8 cellular contexts compared by ENCODE assay signal in genomic region chr5:82365744-82366228, GRCh38.
A peak's percentile ranks its signal among the peaks of the same experiment; 100 is the strongest.
DNase-seq lines count a peak whose midpoint lies in the region; ATAC-seq and TF ChIP-seq lines count a peak whose summit lies in the region.

No MANE protein-coding gene starts in this region.

- H3K36me3 ChIP-seq in prostate gland = no peaks in the 10 kb centered on the region
- no peaks in the 10 kb centered on the region for H3K36me3 ChIP-seq in body of pancreas (replicated peaks in 1 of 2; ENCODE audit: insufficient read depth in 1 of 2, low read depth in 2 of 2)

- intact Hi-C loops in prostate gland (cut with DNase I) = no loop called here
- intact Hi-C loops in body of pancreas (cut with DNase I) = no loop called here

- H3K27me3 ChIP-seq in prostate gland (replicated peaks; ENCODE audit: insufficient read depth) = no peaks in the 10 kb centered on the region
- H3K27me3 ChIP-seq in body of pancreas = no peaks in the 10 kb centered on the region

- H3K4me1 ChIP-seq in prostate gland (replicated peaks) (no peaks in the 10 kb centered on the region), body of pancreas (no peaks in the 10 kb centered on the region)

- H3K9me3 ChIP-seq in prostate gland (no peaks in the 10 kb centered on the region), body of pancreas (no peaks in the 10 kb centered on the region)

- peak overlapping the region; percentile 74 for H3K27ac ChIP-seq in epithelial cell of prostate
- H3K27ac ChIP-seq in prostate gland = no peak overlapping the region
- no peak overlapping the region for H3K27ac ChIP-seq in body of pancreas

- no peak for TF ChIP-seq CTCF in prostate gland (IDR thresholded peaks at IDR 0.05)
- TF ChIP-seq CTCF in body of pancreas (IDR thresholded peaks at IDR 0.05) = no peak

- TF ChIP-seq POLR2A in prostate gland (IDR thresholded peaks at IDR 0.05) = no peak
- no peak for TF ChIP-seq POLR2A in body of pancreas (IDR thresholded peaks at IDR 0.05)

- 71% methylated on average over 5 of the region's 5 CpGs for WGBS in prostate gland
- 54 to 56% methylated on average over 4 to 5 of the region's 5 CpGs for WGBS in body of pancreas, 2 donors

- H3K4me3 ChIP-seq in prostate gland = no peak overlapping the region
- no peak overlapping the region for H3K4me3 ChIP-seq in body of pancreas

- no peak for ATAC-seq in body of pancreas

- DNase-seq in SIG-M5 treated with dmso at 0.1 percent for 504 hours (lab: John Stamatoyannopoulos, UW; ENCODE audit: unreplicated experiment) = peak; percentile 32
- no peak for DNase-seq in SIG-M5 (lab: John Stamatoyannopoulos, UW)
- DNase-seq in NCI-H774 (lab: John Stamatoyannopoulos, UW) = peak; percentile 52
- DNase-seq in epithelial cell of prostate (ENCODE audit: low read depth, low spot score) = peak; percentile 99
- DNase-seq in stimulated activated CD8-positive, alpha-beta memory T cell treated with anti-CD3 and anti-CD28 coated beads, Interleukin-15, amount 100 ng/mL, for 48 hours (ENCODE audit: low read depth in 2 of 2) = peak; percentile 33 to 48
- no peak for DNase-seq in prostate gland (ENCODE audit: low spot score)
- DNase-seq in body of pancreas = no peak
- DNase-seq in epidermal melanocyte (ENCODE audit: insufficient read length, low spot score) = no peak

Comparison
In these comparisons a context has a peak if more than half of its experiments do, and no peak if none do; other contexts are left out.
1. DNase-seq: peak in SIG-M5 treated with dmso at 0.1 percent for 504 hours (single experiment), NCI-H774 (single experiment), epithelial cell of prostate (single experiment) and stimulated activated CD8-positive, alpha-beta memory T cell treated with anti-CD3 and anti-CD28 coated beads, Interleukin-15, amount 100 ng/mL, for 48 hours (2 of 2); none in SIG-M5 (single experiment), prostate gland (single experiment), body of pancreas (0 of 4) and epidermal melanocyte (single experiment).